20 cellular contexts compared by ENCODE assay signal in genomic region chr16:78894872-78895271, GRCh38.
A peak's percentile ranks its signal among the peaks of the same experiment; 100 is the strongest.
DNase-seq lines count a peak whose midpoint lies in the region; TF ChIP-seq lines count a peak whose summit lies in the region.
"Had no signal": no experiment of that assay in that cellular context is flagged by ENCODE, and none has a peak within 500 bp of the region (broad histone marks: within the 10 kb centered on the region; RNA-seq: fewer than 3 reads in every experiment).

No MANE protein-coding gene starts in this region.

- DNase-seq in activated naive CD4-positive, alpha-beta T cell treated with Interleukin-2 at 50 U/mL for 16 hours = peak; percentile 51
- no peak for DNase-seq in activated naive CD4-positive, alpha-beta T cell (lab: John Stamatoyannopoulos, UW)
- peak; percentile 21 for DNase-seq in activated T-helper 9 cell treated with anti-CD3 and anti-CD28 coated beads, Interleukin-2, amount 50 U/mL, for 16 hours (ENCODE audit: low read depth)
- DNase-seq in stimulated activated CD4-positive, alpha-beta T cell treated with anti-CD3 and anti-CD28 coated beads, Interleukin-2, amount 100 ng/mL, for 24 hours = peak; percentile 23 to 29
- DNase-seq in epidermal melanocyte (ENCODE audit: insufficient read length, low spot score) (no peak), superior temporal gyrus (ENCODE audit: extremely low spot score) (no peak), NCI-H2227 (lab: John Stamatoyannopoulos, UW; ENCODE audit: unreplicated experiment) (no peak)
- DNase-seq: ACHN; cortex of kidney; DMS53; GM23248; heart right ventricle; left lung; NCI-H2107; NCI-H510A; NK-92 treated with Interleukin-12 subunit alpha and Interleukin-12 subunit beta, amount 100 ng/mL, for 24 hours had no signal

- no peak for TF ChIP-seq CTCF in VCaP (conservative IDR thresholded peaks at IDR 0.05)

- H3K27ac ChIP-seq in VCaP = peak overlapping the region; percentile 62
- H3K27ac ChIP-seq: breast epithelium, GM23248, left lung, neural progenitor cell, SJSA1 had no signal

Comparison
In these comparisons a context has a peak if more than half of its experiments do, and no peak if none do; other contexts are left out.
1. DNase-seq: peak in activated naive CD4-positive, alpha-beta T cell treated with Interleukin-2 at 50 U/mL for 16 hours (single experiment), activated T-helper 9 cell treated with anti-CD3 and anti-CD28 coated beads, Interleukin-2, amount 50 U/mL, for 16 hours (single experiment) and stimulated activated CD4-positive, alpha-beta T cell treated with anti-CD3 and anti-CD28 coated beads, Interleukin-2, amount 100 ng/mL, for 24 hours (2 of 2); none in activated naive CD4-positive, alpha-beta T cell (0 of 4), epidermal melanocyte (single experiment), superior temporal gyrus (single experiment) and NCI-H2227 (single experiment).